1 cellular context compared by ENCODE assay signal in the genomic region with DNA sequence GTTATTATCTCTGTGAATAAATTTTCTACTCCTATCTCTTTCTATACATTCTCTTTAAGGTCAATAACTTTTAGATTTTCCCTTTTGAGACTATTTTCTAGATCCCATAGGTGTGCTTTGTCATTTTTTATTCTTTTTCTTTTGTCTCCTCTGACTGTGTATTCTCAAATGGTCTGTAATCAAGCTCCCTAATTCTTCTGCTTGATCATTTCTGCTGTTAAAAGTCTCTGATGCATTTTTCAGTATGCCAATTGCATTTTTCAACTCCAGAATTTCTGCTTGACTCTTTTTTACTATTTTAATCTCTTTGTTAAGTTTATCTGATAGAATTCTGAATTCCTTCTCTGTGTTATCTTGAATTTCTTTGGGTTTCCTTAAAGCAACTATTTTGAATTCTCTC.
A peak's percentile ranks its signal among the peaks of the same experiment; 100 is the strongest.
TF ChIP-seq lines count a peak whose summit lies in the region.

No MANE protein-coding gene starts in this region.

TF ChIP-seq in K562, 482 proteins besides CTCF, POLR2A, EP300 and RAD21 (continued from another document):
- TF ChIP-seq, protein P1, sequence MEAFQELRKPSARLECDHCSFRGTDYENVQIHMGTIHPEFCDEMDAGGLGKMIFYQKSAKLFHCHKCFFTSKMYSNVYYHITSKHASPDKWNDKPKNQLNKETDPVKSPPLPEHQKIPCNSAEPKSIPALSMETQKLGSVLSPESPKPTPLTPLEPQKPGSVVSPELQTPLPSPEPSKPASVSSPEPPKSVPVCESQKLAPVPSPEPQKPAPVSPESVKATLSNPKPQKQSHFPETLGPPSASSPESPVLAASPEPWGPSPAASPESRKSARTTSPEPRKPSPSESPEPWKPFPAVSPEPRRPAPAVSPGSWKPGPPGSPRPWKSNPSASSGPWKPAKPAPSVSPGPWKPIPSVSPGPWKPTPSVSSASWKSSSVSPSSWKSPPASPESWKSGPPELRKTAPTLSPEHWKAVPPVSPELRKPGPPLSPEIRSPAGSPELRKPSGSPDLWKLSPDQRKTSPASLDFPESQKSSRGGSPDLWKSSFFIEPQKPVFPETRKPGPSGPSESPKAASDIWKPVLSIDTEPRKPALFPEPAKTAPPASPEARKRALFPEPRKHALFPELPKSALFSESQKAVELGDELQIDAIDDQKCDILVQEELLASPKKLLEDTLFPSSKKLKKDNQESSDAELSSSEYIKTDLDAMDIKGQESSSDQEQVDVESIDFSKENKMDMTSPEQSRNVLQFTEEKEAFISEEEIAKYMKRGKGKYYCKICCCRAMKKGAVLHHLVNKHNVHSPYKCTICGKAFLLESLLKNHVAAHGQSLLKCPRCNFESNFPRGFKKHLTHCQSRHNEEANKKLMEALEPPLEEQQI (IDR thresholded peaks at IDR 0.05): 0 out of 2 replicates have a peak, but pooled peaks have one; percentile 21
- TF ChIP-seq HLTF (IDR thresholded peaks at IDR 0.05): peak; percentile 84; the same call in 1 of the 2 replicates
